Comparison of ENCODE assay signal across 1 cellular context in genomic region chr11:68455485-68455884, GRCh38.
TF ChIP-seq lines count a peak whose summit lies in the region.

No MANE protein-coding gene starts in this region.

TF ChIP-seq in H1, 55 proteins besides CTCF, POLR2A, EP300 and RAD21 (continued from another document):
- TF ChIP-seq TBP (IDR thresholded peaks at IDR 0.05; ENCODE audit: low read depth, low read length) (no peak), KDM4A (IDR thresholded peaks at IDR 0.05; ENCODE audit: low read depth, low read length, severe bottlenecking) (no peak), EZH2 (IDR thresholded peaks at IDR 0.05; ENCODE audit: low read depth, low read length, severe bottlenecking) (no peak), CREB1 (IDR thresholded peaks at IDR 0.05) (no peak)
